ENCODE assay signal across 16 cellular contexts in genomic region chr1:183983371-183984105, GRCh38. TPM values are rescaled to one million over a fixed set of nuclear protein-coding genes. Genes with fewer than 3 reads are reported as not detected.
DNase-seq lines count a peak whose midpoint lies in the region; ATAC-seq and TF ChIP-seq lines count a peak whose summit lies in the region.
"Had no signal": no experiment of that assay in that cellular context is flagged by ENCODE, and none has a peak within 500 bp of the region (broad histone marks: within the 10 kb centered on the region; RNA-seq: fewer than 3 reads in every experiment).

No MANE protein-coding gene starts in this region.

- H3K4me3 ChIP-seq in HEK293 (ENCODE audit: low read depth, low read length) (no peak overlapping the region), right cardiac atrium (ENCODE audit: low read length) (no peak overlapping the region)

- no peak overlapping the region for H3K27ac Mint-ChIP-seq in activated CD8-positive, alpha-beta memory T cell treated with anti-CD3 and anti-CD28 coated beads, Interleukin-2, amount 10 ng/mL, durations not matched to agents 7 days and 5 days
- H3K27ac Mint-ChIP-seq: progenitor cell of endocrine pancreas had no signal

- H3K4me1 Mint-ChIP-seq in activated CD8-positive, alpha-beta memory T cell treated with anti-CD3 and anti-CD28 coated beads, Interleukin-2, amount 10 ng/mL, durations not matched to agents 7 days and 5 days = peaks cover 2% of the 10 kb centered on the region
- H3K4me1 Mint-ChIP-seq: stimulated activated effector memory CD8-positive, alpha-beta T cell treated with anti-CD3 and anti-CD28 coated beads, Interleukin-12 subunit alpha, Interleukin-12 subunit beta, amount 100 ng/mL, for 72 hours had no signal

- H3K27ac ChIP-seq in HEK293 (ENCODE audit: extremely low read depth, low read depth, low read length) = no peak overlapping the region
- H3K27ac ChIP-seq in caudate nucleus (ENCODE audit: low read depth, low read length) = peak overlapping the region; percentile 88
- H3K27ac ChIP-seq in right cardiac atrium (ENCODE audit: low read length) = peak overlapping the region; percentile 31
- H3K27ac ChIP-seq: brain microvascular endothelial cell had no signal

- H3K36me3 Mint-ChIP-seq in activated CD8-positive, alpha-beta memory T cell treated with anti-CD3 and anti-CD28 coated beads, Interleukin-2, amount 10 ng/mL, durations not matched to agents 7 days and 5 days = no peaks in the 10 kb centered on the region
- H3K36me3 Mint-ChIP-seq: stimulated activated effector memory CD8-positive, alpha-beta T cell treated with anti-CD3 and anti-CD28 coated beads, Interleukin-12 subunit alpha, Interleukin-12 subunit beta, amount 100 ng/mL, for 72 hours had no signal

- H3K36me3 ChIP-seq in HEK293 (ENCODE audit: control insufficient read depth in 2 of 2, insufficient read depth in 1 of 2, low read length in 2 of 2) = no peaks in the 10 kb centered on the region
- H3K36me3 ChIP-seq: brain microvascular endothelial cell had no signal

- H3K27me3 ChIP-seq in right cardiac atrium (ENCODE audit: control insufficient read depth, insufficient read depth) = no peaks in the 10 kb centered on the region
- H3K27me3 ChIP-seq: brain microvascular endothelial cell had no signal

- intact Hi-C loops in right cardiac atrium (cut with DNase I) = no loop called here

- no peak overlapping the region for H3K4me3 Mint-ChIP-seq in activated CD8-positive, alpha-beta memory T cell treated with anti-CD3 and anti-CD28 coated beads, Interleukin-2, amount 10 ng/mL, durations not matched to agents 7 days and 5 days
- H3K4me3 Mint-ChIP-seq: stimulated activated effector memory CD8-positive, alpha-beta T cell treated with anti-CD3 and anti-CD28 coated beads, Interleukin-12 subunit alpha, Interleukin-12 subunit beta, amount 100 ng/mL, for 72 hours had no signal

- H3K27me3 Mint-ChIP-seq in activated CD8-positive, alpha-beta memory T cell treated with anti-CD3 and anti-CD28 coated beads, Interleukin-2, amount 10 ng/mL, durations not matched to agents 7 days and 5 days = no peaks in the 10 kb centered on the region
- H3K27me3 Mint-ChIP-seq: progenitor cell of endocrine pancreas had no signal

- no peak for TF ChIP-seq CTCF in HEK293 (tag by site-specific recombination; IDR thresholded peaks at IDR 0.05)

- no peaks in the 10 kb centered on the region for H3K4me1 ChIP-seq in HEK293 (ENCODE audit: control insufficient read depth, insufficient read depth, low read length)
- peaks cover 4% of the 10 kb centered on the region for H3K4me1 ChIP-seq in right cardiac atrium (ENCODE audit: control insufficient read depth, insufficient read depth, low read length)

- POLR2A ChIA-PET in HEK293 (lab: Yijun Ruan, JAX) = no interaction called here

- DNase-seq in caudate nucleus (lab: John Stamatoyannopoulos, UW) (peak in 21 of 61 donors; percentile 3 to 46 (median 24)), right cardiac atrium (no peak), putamen (ENCODE audit: low spot score) (peak; percentile 48), glomerular visceral epithelial cell (ENCODE audit: extremely low spot score) (no peak), NCI-H69 (lab: John Stamatoyannopoulos, UW) (no peak)
- no peak for DNase-seq in activated CD8-positive, alpha-beta memory T cell treated with anti-CD3 and anti-CD28 coated beads, Interleukin-2, amount 10 ng/mL, durations not matched to agents 7 days and 5 days
- DNase-seq: brain microvascular endothelial cell; DMS79 treated with DMSO at 0.1 percent for 48 hours; mesendoderm; NCI-H1417 treated with DMSO at 0.1 percent for 48 hours; NCI-H510A treated with DMSO at 0.1 percent for 48 hours; stimulated activated CD4-positive, alpha-beta T cell treated with anti-CD3 and anti-CD28 coated beads, Interleukin-4, amount 100 ng/mL, for 1 hour had no signal

- no peaks in the 10 kb centered on the region for H3K9me3 ChIP-seq in HEK293 (ENCODE audit: control insufficient read depth, insufficient read depth, low read depth, low read length)
- H3K9me3 ChIP-seq in right cardiac atrium (ENCODE audit: control insufficient read depth, low read length) = no peaks in the 10 kb centered on the region

- CTCF ChIA-PET in HEK293 (lab: Yijun Ruan, JAX) = interaction anchor here (0.6 to 1.2 kb wide), 3 partner anchors 9 to 298 kb away, joined by 3 to 4 read pairs (median 3); no protein-coding TSS in a partner anchor
- CTCF ChIA-PET in activated CD8-positive, alpha-beta memory T cell treated with anti-CD3 and anti-CD28 coated beads, Interleukin-2, amount 10 ng/mL, durations not matched to agents 7 days and 5 days (lab: Charles Lee) = no interaction called here

- ATAC-seq in right cardiac atrium (peak; percentile 25 to 82), HG03469 (IDR thresholded peaks at IDR 0.05; ENCODE audit: unreplicated experiment) (no peak)
- no peak for ATAC-seq in activated CD8-positive, alpha-beta memory T cell treated with anti-CD3 and anti-CD28 coated beads, Interleukin-2, amount 10 ng/mL, durations not matched to agents 7 days and 5 days
- ATAC-seq: stimulated activated effector memory CD8-positive, alpha-beta T cell treated with anti-CD3 and anti-CD28 coated beads, Interleukin-12 subunit alpha, Interleukin-12 subunit beta, amount 100 ng/mL, for 72 hours had no signal

- WGBS in right cardiac atrium = 52% methylated on average over 9 of the region's 9 CpGs

- no peaks in the 10 kb centered on the region for H3K9me3 Mint-ChIP-seq in activated CD8-positive, alpha-beta memory T cell treated with anti-CD3 and anti-CD28 coated beads, Interleukin-2, amount 10 ng/mL, durations not matched to agents 7 days and 5 days (ENCODE audit: low read depth)
- H3K9me3 Mint-ChIP-seq: stimulated activated effector memory CD8-positive, alpha-beta T cell treated with anti-CD3 and anti-CD28 coated beads, Interleukin-12 subunit alpha, Interleukin-12 subunit beta, amount 100 ng/mL, for 72 hours had no signal

TF ChIP-seq in HEK293, 187 proteins besides CTCF, POLR2A, EP300 and RAD21:
- peak; percentile 77 for TF ChIP-seq ZBTB17 (tag by site-specific recombination; IDR thresholded peaks at IDR 0.05)
- no peak for TF ChIP-seq ZNF544 (tag by site-specific recombination; IDR thresholded peaks at IDR 0.05)
- no peak for TF ChIP-seq OVOL3 (tag by site-specific recombination; IDR thresholded peaks at IDR 0.05)
TF ChIP-seq in HEK293: peak in this region for 1.

RNA-seq across cellular contexts. Expression of gene COLGALT2, which starts 54.0 kb away (rescaled TPM):
- 1 to 10 TPM; 5.8 to 9.7 (median 8.1) TPM for total RNA-seq in right cardiac atrium
- polyA plus RNA-seq in right cardiac atrium = 3.1 TPM
- total RNA-seq in activated CD8-positive, alpha-beta memory T cell treated with anti-CD3 and anti-CD28 coated beads, Interleukin-2, amount 10 ng/mL, durations not matched to agents 7 days and 5 days = 1 to 10 TPM; 1.6 to 3.3 TPM

Comparison
In these comparisons a context has a peak if more than half of its experiments do, and no peak if none do; other contexts are left out.
1. ATAC-seq: peak in right cardiac atrium (2 of 2); none in activated CD8-positive, alpha-beta memory T cell treated with anti-CD3 and anti-CD28 coated beads, Interleukin-2, amount 10 ng/mL, durations not matched to agents 7 days and 5 days (single experiment) and HG03469 (single experiment).